1 cellular context compared by ENCODE assay signal in genomic region chr7:106568002-106568679, GRCh38.
TF ChIP-seq lines count a peak whose summit lies in the region.

No MANE protein-coding gene starts in this region.

TF ChIP-seq in K562, 482 proteins besides CTCF, POLR2A, EP300 and RAD21 (continued from another document):
- TF ChIP-seq, protein P1, sequence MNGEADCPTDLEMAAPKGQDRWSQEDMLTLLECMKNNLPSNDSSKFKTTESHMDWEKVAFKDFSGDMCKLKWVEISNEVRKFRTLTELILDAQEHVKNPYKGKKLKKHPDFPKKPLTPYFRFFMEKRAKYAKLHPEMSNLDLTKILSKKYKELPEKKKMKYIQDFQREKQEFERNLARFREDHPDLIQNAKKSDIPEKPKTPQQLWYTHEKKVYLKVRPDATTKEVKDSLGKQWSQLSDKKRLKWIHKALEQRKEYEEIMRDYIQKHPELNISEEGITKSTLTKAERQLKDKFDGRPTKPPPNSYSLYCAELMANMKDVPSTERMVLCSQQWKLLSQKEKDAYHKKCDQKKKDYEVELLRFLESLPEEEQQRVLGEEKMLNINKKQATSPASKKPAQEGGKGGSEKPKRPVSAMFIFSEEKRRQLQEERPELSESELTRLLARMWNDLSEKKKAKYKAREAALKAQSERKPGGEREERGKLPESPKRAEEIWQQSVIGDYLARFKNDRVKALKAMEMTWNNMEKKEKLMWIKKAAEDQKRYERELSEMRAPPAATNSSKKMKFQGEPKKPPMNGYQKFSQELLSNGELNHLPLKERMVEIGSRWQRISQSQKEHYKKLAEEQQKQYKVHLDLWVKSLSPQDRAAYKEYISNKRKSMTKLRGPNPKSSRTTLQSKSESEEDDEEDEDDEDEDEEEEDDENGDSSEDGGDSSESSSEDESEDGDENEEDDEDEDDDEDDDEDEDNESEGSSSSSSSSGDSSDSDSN (IDR thresholded peaks at IDR 0.05; ENCODE audit: borderline replicate concordance in 1 of 2, low read depth in 2 of 2, low read length in 2 of 2) = no peak
- peak; percentile 100 for TF ChIP-seq NFRKB (IDR thresholded peaks at IDR 0.05; ENCODE audit: low read depth)
- TF ChIP-seq GTF2E2 (tag; IDR thresholded peaks at IDR 0.05) = peak; percentile 94; the same call in 1 of the 2 replicates
- no peak for TF ChIP-seq ZNF75A (CRISPR knock-in tag; IDR thresholded peaks at IDR 0.05)
- TF ChIP-seq, protein P2, sequence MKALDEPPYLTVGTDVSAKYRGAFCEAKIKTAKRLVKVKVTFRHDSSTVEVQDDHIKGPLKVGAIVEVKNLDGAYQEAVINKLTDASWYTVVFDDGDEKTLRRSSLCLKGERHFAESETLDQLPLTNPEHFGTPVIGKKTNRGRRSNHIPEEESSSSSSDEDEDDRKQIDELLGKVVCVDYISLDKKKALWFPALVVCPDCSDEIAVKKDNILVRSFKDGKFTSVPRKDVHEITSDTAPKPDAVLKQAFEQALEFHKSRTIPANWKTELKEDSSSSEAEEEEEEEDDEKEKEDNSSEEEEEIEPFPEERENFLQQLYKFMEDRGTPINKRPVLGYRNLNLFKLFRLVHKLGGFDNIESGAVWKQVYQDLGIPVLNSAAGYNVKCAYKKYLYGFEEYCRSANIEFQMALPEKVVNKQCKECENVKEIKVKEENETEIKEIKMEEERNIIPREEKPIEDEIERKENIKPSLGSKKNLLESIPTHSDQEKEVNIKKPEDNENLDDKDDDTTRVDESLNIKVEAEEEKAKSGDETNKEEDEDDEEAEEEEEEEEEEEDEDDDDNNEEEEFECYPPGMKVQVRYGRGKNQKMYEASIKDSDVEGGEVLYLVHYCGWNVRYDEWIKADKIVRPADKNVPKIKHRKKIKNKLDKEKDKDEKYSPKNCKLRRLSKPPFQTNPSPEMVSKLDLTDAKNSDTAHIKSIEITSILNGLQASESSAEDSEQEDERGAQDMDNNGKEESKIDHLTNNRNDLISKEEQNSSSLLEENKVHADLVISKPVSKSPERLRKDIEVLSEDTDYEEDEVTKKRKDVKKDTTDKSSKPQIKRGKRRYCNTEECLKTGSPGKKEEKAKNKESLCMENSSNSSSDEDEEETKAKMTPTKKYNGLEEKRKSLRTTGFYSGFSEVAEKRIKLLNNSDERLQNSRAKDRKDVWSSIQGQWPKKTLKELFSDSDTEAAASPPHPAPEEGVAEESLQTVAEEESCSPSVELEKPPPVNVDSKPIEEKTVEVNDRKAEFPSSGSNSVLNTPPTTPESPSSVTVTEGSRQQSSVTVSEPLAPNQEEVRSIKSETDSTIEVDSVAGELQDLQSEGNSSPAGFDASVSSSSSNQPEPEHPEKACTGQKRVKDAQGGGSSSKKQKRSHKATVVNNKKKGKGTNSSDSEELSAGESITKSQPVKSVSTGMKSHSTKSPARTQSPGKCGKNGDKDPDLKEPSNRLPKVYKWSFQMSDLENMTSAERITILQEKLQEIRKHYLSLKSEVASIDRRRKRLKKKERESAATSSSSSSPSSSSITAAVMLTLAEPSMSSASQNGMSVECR (CRISPR knock-in tag; IDR thresholded peaks at IDR 0.05) = 0 out of 2 replicates have a peak, but pooled peaks have one; percentile 9
- TF ChIP-seq ZNF197 (CRISPR knock-in tag; IDR thresholded peaks at IDR 0.05; ENCODE audit: low read depth) = 0 out of 2 replicates have a peak, but pooled peaks have one; percentile 1
- TF ChIP-seq ZNF324 (CRISPR knock-in tag; IDR thresholded peaks at IDR 0.05) = no peak; the same call in 1 of the 2 replicates
- TF ChIP-seq ZNF12 (CRISPR knock-in tag; IDR thresholded peaks at IDR 0.05) = no peak
- TF ChIP-seq MAFF (IDR thresholded peaks at IDR 0.05; ENCODE audit: low read length) = no peak
- TF ChIP-seq, protein P3, sequence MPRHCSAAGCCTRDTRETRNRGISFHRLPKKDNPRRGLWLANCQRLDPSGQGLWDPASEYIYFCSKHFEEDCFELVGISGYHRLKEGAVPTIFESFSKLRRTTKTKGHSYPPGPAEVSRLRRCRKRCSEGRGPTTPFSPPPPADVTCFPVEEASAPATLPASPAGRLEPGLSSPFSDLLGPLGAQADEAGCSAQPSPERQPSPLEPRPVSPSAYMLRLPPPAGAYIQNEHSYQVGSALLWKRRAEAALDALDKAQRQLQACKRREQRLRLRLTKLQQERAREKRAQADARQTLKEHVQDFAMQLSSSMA (CRISPR knock-in tag; IDR thresholded peaks at IDR 0.05) = 0 out of 2 replicates have a peak, but pooled peaks have one; percentile 42
- no peak for TF ChIP-seq KLF1 (tag; IDR thresholded peaks at IDR 0.05)
- TF ChIP-seq TFAM (CRISPR knock-in tag; conservative IDR thresholded peaks at IDR 0.05) = no peak
- TF ChIP-seq MLLT1 (IDR thresholded peaks at IDR 0.05) = peak in 1 of 2 experiments; percentile 19; a peak in 2 of 4 replicates
- TF ChIP-seq U2AF2 (optimal IDR thresholded peaks at IDR 0.05; ENCODE audit: low read depth, low read length) = no peak
TF ChIP-seq in K562: peak in this region for 45.
